8 cellular contexts compared by ENCODE assay signal in genomic region chr15:31352911-31353811, GRCh38. TPM values are rescaled to one million over a fixed set of nuclear protein-coding genes. Genes with fewer than 3 reads are reported as not detected.
DNase-seq lines count a peak whose midpoint lies in the region; ATAC-seq and TF ChIP-seq lines count a peak whose summit lies in the region.

No MANE protein-coding gene starts in this region.

- intact Hi-C loops in MCF 10A (cut with micrococcal nuclease), result no loop called here
- intact Hi-C loops in mammary epithelial cell (cut with micrococcal nuclease), result no loop called here

- H3K36me3 Mint-ChIP-seq in MCF 10A (ENCODE audit: insufficient read depth, unreplicated experiment), result peaks cover 26% of the 10 kb centered on the region
- H3K36me3 Mint-ChIP-seq in activated CD8-positive, alpha-beta memory T cell treated with anti-CD3 and anti-CD28 coated beads, Interleukin-2, amount 10 ng/mL, durations not matched to agents 7 days and 5 days, result peaks cover 41% of the 10 kb centered on the region

- H3K4me1 Mint-ChIP-seq in MCF 10A (ENCODE audit: insufficient read depth, unreplicated experiment), result peaks cover 48% of the 10 kb centered on the region
- H3K4me1 Mint-ChIP-seq in activated CD8-positive, alpha-beta memory T cell treated with anti-CD3 and anti-CD28 coated beads, Interleukin-2, amount 10 ng/mL, durations not matched to agents 7 days and 5 days, result peaks cover 96% of the 10 kb centered on the region

- H3K27ac ChIP-seq in mammary epithelial cell (ENCODE audit: insufficient read depth, low read depth, low read length), result no peak overlapping the region
- peak overlapping the region; percentile 96 for H3K27ac ChIP-seq in osteoblast (ENCODE audit: low read depth, low read length)

- POLR2A ChIA-PET in MCF 10A (lab: Yijun Ruan, JAX), result no interaction called here

- no peaks in the 10 kb centered on the region for H3K27me3 ChIP-seq in mammary epithelial cell (ENCODE audit: insufficient read depth, low read length)
- H3K27me3 ChIP-seq in osteoblast (ENCODE audit: insufficient read depth, low read length), result no peaks in the 10 kb centered on the region

- H3K36me3 ChIP-seq in mammary epithelial cell (ENCODE audit: insufficient read depth, low read length) (no peaks in the 10 kb centered on the region), osteoblast (ENCODE audit: insufficient read depth, low read length) (peaks cover 11% of the 10 kb centered on the region)

- BruUV-seq in MCF 10A (replicated peaks; lab: Mats Ljungman, UMichigan) (no TSS peak), mammary epithelial cell (replicated peaks; lab: Mats Ljungman, UMichigan) (no TSS peak)

- in situ Hi-C loops in mammary epithelial cell (cut with MboI; ENCODE audit: low sequenced_read_pairs in 2 of 2), result no loop called here

- DNase-seq in MCF 10A (ENCODE audit: unreplicated experiment), result no peak
- no peak for DNase-seq in mammary epithelial cell
- peak; percentile 48 to 90 (median 78) for DNase-seq in NCI-H1417 (lab: John Stamatoyannopoulos, UW)
- peak; percentile 69 for DNase-seq in activated CD8-positive, alpha-beta memory T cell treated with anti-CD3 and anti-CD28 coated beads, Interleukin-2, amount 10 ng/mL, durations not matched to agents 7 days and 5 days
- peak; percentile 67 for DNase-seq in fibroblast of the conjunctiva (ENCODE audit: low read depth)
- peak; percentile 98 for DNase-seq in osteoblast (ENCODE audit: insufficient read length, low spot score, missing footprints)
- DNase-seq in ecto neural progenitor cell (ENCODE audit: low spot score), result no peak

- H3K4me2 ChIP-seq in mammary epithelial cell (ENCODE audit: insufficient read depth, low read depth, low read length) (no peak overlapping the region), osteoblast (ENCODE audit: insufficient read depth, low read length) (peak overlapping the region; percentile 67)

- CTCF ChIA-PET in MCF 10A (lab: Yijun Ruan, JAX) (interaction anchor here (0.6 kb wide), 1 partner anchor 51 kb away, joined by 3 read pairs; no protein-coding TSS in a partner anchor), mammary epithelial cell (lab: Charles Lee; ENCODE audit: low non-redundant PET) (no interaction called here)
- CTCF ChIA-PET in activated CD8-positive, alpha-beta memory T cell treated with anti-CD3 and anti-CD28 coated beads, Interleukin-2, amount 10 ng/mL, durations not matched to agents 7 days and 5 days (lab: Charles Lee), result interaction anchor here (0.7 to 2.7 kb wide), 10 partner anchors 10 to 135 kb away, joined by 3 to 8 read pairs (median 6); no protein-coding TSS in a partner anchor

- H3K27me3 Mint-ChIP-seq in MCF 10A (ENCODE audit: insufficient read depth, unreplicated experiment), result no peaks in the 10 kb centered on the region
- no peaks in the 10 kb centered on the region for H3K27me3 Mint-ChIP-seq in activated CD8-positive, alpha-beta memory T cell treated with anti-CD3 and anti-CD28 coated beads, Interleukin-2, amount 10 ng/mL, durations not matched to agents 7 days and 5 days

- no peak overlapping the region for H3K9ac ChIP-seq in mammary epithelial cell (ENCODE audit: insufficient read depth, low read length)

- H3K4me1 ChIP-seq in mammary epithelial cell (ENCODE audit: insufficient read depth, low read length) (peaks cover 40% of the 10 kb centered on the region), osteoblast (ENCODE audit: insufficient read depth, low read length) (peaks cover 33% of the 10 kb centered on the region)

- no peaks in the 10 kb centered on the region for H4K20me1 ChIP-seq in mammary epithelial cell (ENCODE audit: insufficient read depth, low read length)
- H4K20me1 ChIP-seq in osteoblast (ENCODE audit: insufficient read depth, low read length), result peaks cover 57% of the 10 kb centered on the region

- no peaks in the 10 kb centered on the region for H3K9me3 Mint-ChIP-seq in MCF 10A (ENCODE audit: unreplicated experiment)
- no peaks in the 10 kb centered on the region for H3K9me3 Mint-ChIP-seq in activated CD8-positive, alpha-beta memory T cell treated with anti-CD3 and anti-CD28 coated beads, Interleukin-2, amount 10 ng/mL, durations not matched to agents 7 days and 5 days (ENCODE audit: low read depth)

- peak overlapping the region; percentile 49 for H3K27ac Mint-ChIP-seq in MCF 10A (ENCODE audit: low read depth, unreplicated experiment)
- peak overlapping the region; percentile 96 for H3K27ac Mint-ChIP-seq in activated CD8-positive, alpha-beta memory T cell treated with anti-CD3 and anti-CD28 coated beads, Interleukin-2, amount 10 ng/mL, durations not matched to agents 7 days and 5 days

- H3K9me3 ChIP-seq in mammary epithelial cell (replicated peaks; ENCODE audit: insufficient read depth, low read length), result no peaks in the 10 kb centered on the region
- H3K9me3 ChIP-seq in osteoblast (ENCODE audit: low read depth, low read length), result no peaks in the 10 kb centered on the region

- WGBS in mammary epithelial cell (ENCODE audit: low coverage, missing lambda C conversion rate), result 43% methylated on average over 10 of the region's 14 CpGs

- H3K4me3 Mint-ChIP-seq in MCF 10A (ENCODE audit: unreplicated experiment), result no peak overlapping the region
- peak overlapping the region; percentile 58 for H3K4me3 Mint-ChIP-seq in activated CD8-positive, alpha-beta memory T cell treated with anti-CD3 and anti-CD28 coated beads, Interleukin-2, amount 10 ng/mL, durations not matched to agents 7 days and 5 days

- peak; percentile 68 for ATAC-seq in HG02642 (IDR thresholded peaks at IDR 0.05; ENCODE audit: poor library complexity, unreplicated experiment)
- peak; percentile 46 for ATAC-seq in activated CD8-positive, alpha-beta memory T cell treated with anti-CD3 and anti-CD28 coated beads, Interleukin-2, amount 10 ng/mL, durations not matched to agents 7 days and 5 days

- dilution Hi-C loops in mammary epithelial cell (cut with HindIII; ENCODE audit: low sequenced_read_pairs), result no loop called here

- H3K79me2 ChIP-seq in mammary epithelial cell (ENCODE audit: insufficient read depth, low read length) (peaks cover 90% of the 10 kb centered on the region), osteoblast (ENCODE audit: insufficient read depth, low read length) (peaks cover 97% of the 10 kb centered on the region)

- no peak overlapping the region for H3K4me3 ChIP-seq in mammary epithelial cell (replicated peaks in 1 of 3; ENCODE audit: insufficient read depth in 1 of 3, low read depth in 2 of 3, low read length in 3 of 3)
- peak overlapping the region; percentile 50 for H3K4me3 ChIP-seq in osteoblast (ENCODE audit: insufficient read depth, low read length)

- TF ChIP-seq CTCF in MCF 10A (IDR thresholded peaks at IDR 0.05; ENCODE audit: unreplicated experiment), result no peak
- no peak for TF ChIP-seq CTCF in mammary epithelial cell (conservative IDR thresholded peaks at IDR 0.05 in 1 of 2, IDR thresholded peaks at IDR 0.05 in 1 of 2; ENCODE audit: extremely low read depth in 1 of 2, insufficient read depth in 1 of 2, low read depth in 1 of 2, low read length in 2 of 2)
- TF ChIP-seq CTCF in osteoblast (IDR thresholded peaks at IDR 0.05; ENCODE audit: extremely low read depth, low read depth, low read length), result no peak

- no peak overlapping the region for H2AFZ ChIP-seq in mammary epithelial cell (ENCODE audit: low read depth, low read length)
- H2AFZ ChIP-seq in osteoblast (ENCODE audit: low read length), result no peak overlapping the region

RNA-seq across cellular contexts. Expression of gene KLF13, which starts 26.5 kb away (rescaled TPM):
- total RNA-seq in MCF 10A (2022), result 83.1 and 110 TPM in 2 replicates
- total RNA-seq in mammary epithelial cell, result 10 to 100 TPM; 49.8 to 62.3 TPM
- polyA plus RNA-seq in mammary epithelial cell, result 25.1 TPM
- 40.5 TPM for polyA minus RNA-seq in mammary epithelial cell
- 100 to 1,000 TPM; 163 to 206 TPM for total RNA-seq in activated CD8-positive, alpha-beta memory T cell treated with anti-CD3 and anti-CD28 coated beads, Interleukin-2, amount 10 ng/mL, durations not matched to agents 7 days and 5 days
- 53.3 and 58.6 TPM in 2 replicates for total RNA-seq in osteoblast

Comparison
In these comparisons a context has a peak if more than half of its experiments do, and no peak if none do; other contexts are left out.
1. DNase-seq: peak in NCI-H1417 (3 of 3), activated CD8-positive, alpha-beta memory T cell treated with anti-CD3 and anti-CD28 coated beads, Interleukin-2, amount 10 ng/mL, durations not matched to agents 7 days and 5 days (single experiment), fibroblast of the conjunctiva (single experiment) and osteoblast (single experiment); none in MCF 10A (single experiment), mammary epithelial cell (single experiment) and ecto neural progenitor cell (single experiment).